1 cellular context compared by ENCODE assay signal in the genomic region with DNA sequence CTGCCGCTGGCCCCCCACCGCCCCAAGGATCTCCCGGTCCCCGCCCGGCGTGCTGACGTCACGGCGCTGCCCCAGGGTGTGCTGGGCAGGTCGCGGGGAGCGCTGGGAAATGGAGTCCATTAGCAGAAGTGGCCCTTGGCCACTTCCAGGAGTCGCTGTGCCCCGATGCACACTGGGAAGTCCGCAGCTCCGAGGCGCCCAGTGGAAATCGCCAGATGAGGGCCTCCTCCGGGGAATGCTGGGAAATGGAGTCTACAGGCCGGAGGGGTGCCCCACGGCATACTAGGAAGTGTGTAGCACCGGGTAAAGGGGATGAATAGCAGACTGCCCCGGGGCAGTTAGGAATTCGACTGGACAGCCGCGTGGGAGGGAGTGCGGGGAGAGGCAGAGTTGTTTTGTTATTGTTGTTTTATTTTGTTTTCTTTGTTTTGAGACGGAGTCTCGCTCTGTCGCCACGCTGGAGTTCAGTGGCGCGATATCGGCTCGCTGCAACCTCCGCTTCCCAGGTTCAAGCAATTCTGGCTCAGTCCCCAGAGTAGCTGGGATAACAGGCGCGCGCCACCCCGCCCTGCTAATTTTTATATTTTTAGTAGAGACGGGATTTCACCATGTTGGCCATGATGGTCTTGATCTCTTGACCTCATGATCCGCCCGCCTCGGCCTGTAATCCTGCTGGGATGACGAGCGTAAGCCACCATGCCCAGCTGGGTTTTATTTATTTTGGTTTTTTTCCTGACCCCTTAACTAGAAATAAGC.
TF ChIP-seq lines count a peak whose summit lies in the region.

A gene (minus strand): TSS at position 2 of the 756 bp plus-strand sequence. CDS start 94 bp downstream, outside the sequence.

TF ChIP-seq in HEK293, 187 proteins besides CTCF, POLR2A, EP300 and RAD21 (continued from another document and continues in another):
- TF ChIP-seq ZNF791 (tag by site-specific recombination; IDR thresholded peaks at IDR 0.05), result no peak
- TF ChIP-seq, protein P1, sequence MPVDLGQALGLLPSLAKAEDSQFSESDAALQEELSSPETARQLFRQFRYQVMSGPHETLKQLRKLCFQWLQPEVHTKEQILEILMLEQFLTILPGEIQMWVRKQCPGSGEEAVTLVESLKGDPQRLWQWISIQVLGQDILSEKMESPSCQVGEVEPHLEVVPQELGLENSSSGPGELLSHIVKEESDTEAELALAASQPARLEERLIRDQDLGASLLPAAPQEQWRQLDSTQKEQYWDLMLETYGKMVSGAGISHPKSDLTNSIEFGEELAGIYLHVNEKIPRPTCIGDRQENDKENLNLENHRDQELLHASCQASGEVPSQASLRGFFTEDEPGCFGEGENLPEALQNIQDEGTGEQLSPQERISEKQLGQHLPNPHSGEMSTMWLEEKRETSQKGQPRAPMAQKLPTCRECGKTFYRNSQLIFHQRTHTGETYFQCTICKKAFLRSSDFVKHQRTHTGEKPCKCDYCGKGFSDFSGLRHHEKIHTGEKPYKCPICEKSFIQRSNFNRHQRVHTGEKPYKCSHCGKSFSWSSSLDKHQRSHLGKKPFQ (tag by site-specific recombination; IDR thresholded peaks at IDR 0.05), result no peak
- no peak for TF ChIP-seq SCRT1 (tag by site-specific recombination; IDR thresholded peaks at IDR 0.05; ENCODE audit: borderline replicate concordance)
- no peak for TF ChIP-seq ZNF596 (tag by site-specific recombination; IDR thresholded peaks at IDR 0.05)
- TF ChIP-seq ZNF302 (tag by site-specific recombination; IDR thresholded peaks at IDR 0.05; ENCODE audit: low read depth), result no peak
- TF ChIP-seq, protein P2, sequence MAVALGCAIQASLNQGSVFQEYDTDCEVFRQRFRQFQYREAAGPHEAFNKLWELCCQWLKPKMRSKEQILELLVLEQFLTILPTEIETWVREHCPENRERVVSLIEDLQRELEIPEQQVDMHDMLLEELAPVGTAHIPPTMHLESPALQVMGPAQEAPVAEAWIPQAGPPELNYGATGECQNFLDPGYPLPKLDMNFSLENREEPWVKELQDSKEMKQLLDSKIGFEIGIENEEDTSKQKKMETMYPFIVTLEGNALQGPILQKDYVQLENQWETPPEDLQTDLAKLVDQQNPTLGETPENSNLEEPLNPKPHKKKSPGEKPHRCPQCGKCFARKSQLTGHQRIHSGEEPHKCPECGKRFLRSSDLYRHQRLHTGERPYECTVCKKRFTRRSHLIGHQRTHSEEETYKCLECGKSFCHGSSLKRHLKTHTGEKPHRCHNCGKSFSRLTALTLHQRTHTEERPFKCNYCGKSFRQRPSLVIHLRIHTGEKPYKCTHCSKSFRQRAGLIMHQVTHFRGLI (tag by site-specific recombination; IDR thresholded peaks at IDR 0.05), result no peak
- TF ChIP-seq, protein P3, sequence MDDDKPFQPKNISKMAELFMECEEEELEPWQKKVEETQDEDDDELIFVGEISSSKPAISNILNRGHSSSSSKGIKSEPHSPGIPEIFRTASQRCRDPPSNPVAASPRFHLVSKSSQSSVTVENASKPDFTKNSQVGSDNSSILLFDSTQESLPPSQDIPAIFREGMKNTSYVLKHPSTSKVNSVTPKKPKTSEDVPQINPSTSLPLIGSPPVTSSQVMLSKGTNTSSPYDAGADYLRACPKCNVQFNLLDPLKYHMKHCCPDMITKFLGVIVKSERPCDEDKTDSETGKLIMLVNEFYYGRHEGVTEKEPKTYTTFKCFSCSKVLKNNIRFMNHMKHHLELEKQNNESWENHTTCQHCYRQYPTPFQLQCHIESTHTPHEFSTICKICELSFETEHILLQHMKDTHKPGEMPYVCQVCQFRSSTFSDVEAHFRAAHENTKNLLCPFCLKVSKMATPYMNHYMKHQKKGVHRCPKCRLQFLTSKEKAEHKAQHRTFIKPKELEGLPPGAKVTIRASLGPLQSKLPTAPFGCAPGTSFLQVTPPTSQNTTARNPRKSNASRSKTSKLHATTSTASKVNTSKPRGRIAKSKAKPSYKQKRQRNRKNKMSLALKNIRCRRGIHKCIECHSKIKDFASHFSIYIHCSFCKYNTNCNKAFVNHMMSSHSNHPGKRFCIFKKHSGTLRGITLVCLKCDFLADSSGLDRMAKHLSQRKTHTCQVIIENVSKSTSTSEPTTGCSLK (tag by site-specific recombination; IDR thresholded peaks at IDR 0.05), result no peak
- TF ChIP-seq KLF9 (tag by site-specific recombination; IDR thresholded peaks at IDR 0.05; ENCODE audit: low read depth), result no peak
- TF ChIP-seq ZNF175 (tag by site-specific recombination; IDR thresholded peaks at IDR 0.05), result no peak
- TF ChIP-seq ZNF792 (tag by site-specific recombination; IDR thresholded peaks at IDR 0.05), result peak; percentile 74; the same call in 1 of the 2 replicates
- no peak for TF ChIP-seq KLF1 (tag by site-specific recombination; IDR thresholded peaks at IDR 0.05)
- TF ChIP-seq, protein P4, sequence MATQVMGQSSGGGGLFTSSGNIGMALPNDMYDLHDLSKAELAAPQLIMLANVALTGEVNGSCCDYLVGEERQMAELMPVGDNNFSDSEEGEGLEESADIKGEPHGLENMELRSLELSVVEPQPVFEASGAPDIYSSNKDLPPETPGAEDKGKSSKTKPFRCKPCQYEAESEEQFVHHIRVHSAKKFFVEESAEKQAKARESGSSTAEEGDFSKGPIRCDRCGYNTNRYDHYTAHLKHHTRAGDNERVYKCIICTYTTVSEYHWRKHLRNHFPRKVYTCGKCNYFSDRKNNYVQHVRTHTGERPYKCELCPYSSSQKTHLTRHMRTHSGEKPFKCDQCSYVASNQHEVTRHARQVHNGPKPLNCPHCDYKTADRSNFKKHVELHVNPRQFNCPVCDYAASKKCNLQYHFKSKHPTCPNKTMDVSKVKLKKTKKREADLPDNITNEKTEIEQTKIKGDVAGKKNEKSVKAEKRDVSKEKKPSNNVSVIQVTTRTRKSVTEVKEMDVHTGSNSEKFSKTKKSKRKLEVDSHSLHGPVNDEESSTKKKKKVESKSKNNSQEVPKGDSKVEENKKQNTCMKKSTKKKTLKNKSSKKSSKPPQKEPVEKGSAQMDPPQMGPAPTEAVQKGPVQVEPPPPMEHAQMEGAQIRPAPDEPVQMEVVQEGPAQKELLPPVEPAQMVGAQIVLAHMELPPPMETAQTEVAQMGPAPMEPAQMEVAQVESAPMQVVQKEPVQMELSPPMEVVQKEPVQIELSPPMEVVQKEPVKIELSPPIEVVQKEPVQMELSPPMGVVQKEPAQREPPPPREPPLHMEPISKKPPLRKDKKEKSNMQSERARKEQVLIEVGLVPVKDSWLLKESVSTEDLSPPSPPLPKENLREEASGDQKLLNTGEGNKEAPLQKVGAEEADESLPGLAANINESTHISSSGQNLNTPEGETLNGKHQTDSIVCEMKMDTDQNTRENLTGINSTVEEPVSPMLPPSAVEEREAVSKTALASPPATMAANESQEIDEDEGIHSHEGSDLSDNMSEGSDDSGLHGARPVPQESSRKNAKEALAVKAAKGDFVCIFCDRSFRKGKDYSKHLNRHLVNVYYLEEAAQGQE (tag by site-specific recombination; IDR thresholded peaks at IDR 0.05), result peak; percentile 52; the same call in 1 of the 2 replicates
- TF ChIP-seq, protein P5, sequence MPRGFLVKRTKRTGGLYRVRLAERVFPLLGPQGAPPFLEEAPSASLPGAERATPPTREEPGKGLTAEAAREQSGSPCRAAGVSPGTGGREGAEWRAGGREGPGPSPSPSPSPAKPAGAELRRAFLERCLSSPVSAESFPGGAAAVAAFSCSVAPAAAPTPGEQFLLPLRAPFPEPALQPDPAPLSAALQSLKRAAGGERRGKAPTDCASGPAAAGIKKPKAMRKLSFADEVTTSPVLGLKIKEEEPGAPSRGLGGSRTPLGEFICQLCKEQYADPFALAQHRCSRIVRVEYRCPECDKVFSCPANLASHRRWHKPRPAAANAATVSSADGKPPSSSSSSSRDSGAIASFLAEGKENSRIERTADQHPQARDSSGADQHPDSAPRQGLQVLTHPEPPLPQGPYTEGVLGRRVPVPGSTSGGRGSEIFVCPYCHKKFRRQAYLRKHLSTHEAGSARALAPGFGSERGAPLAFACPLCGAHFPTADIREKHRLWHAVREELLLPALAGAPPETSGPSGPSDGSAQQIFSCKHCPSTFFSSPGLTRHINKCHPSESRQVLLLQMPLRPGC (tag by site-specific recombination; IDR thresholded peaks at IDR 0.05), result 0 out of 2 replicates have a peak, but pooled peaks have one; percentile 30
- no peak for TF ChIP-seq ZNF830 (tag by site-specific recombination; IDR thresholded peaks at IDR 0.05; ENCODE audit: low read depth)
- no peak for TF ChIP-seq SETDB1 (IDR thresholded peaks at IDR 0.05; ENCODE audit: insufficient read length, low read length)
- no peak for TF ChIP-seq ZNF266 (tag by site-specific recombination; IDR thresholded peaks at IDR 0.05; ENCODE audit: low read depth)
- no peak for TF ChIP-seq ZNF19 (tag by site-specific recombination; IDR thresholded peaks at IDR 0.05; ENCODE audit: low read depth)
- TF ChIP-seq ZNF510 (tag by site-specific recombination; IDR thresholded peaks at IDR 0.05; ENCODE audit: insufficient replicate concordance), result no peak
- TF ChIP-seq, protein P6, sequence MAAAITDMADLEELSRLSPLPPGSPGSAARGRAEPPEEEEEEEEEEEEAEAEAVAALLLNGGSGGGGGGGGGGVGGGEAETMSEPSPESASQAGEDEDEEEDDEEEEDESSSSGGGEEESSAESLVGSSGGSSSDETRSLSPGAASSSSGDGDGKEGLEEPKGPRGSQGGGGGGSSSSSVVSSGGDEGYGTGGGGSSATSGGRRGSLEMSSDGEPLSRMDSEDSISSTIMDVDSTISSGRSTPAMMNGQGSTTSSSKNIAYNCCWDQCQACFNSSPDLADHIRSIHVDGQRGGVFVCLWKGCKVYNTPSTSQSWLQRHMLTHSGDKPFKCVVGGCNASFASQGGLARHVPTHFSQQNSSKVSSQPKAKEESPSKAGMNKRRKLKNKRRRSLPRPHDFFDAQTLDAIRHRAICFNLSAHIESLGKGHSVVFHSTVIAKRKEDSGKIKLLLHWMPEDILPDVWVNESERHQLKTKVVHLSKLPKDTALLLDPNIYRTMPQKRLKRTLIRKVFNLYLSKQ (tag by site-specific recombination; IDR thresholded peaks at IDR 0.05; ENCODE audit: borderline replicate concordance), result no peak
- TF ChIP-seq ZNF624 (tag by site-specific recombination; IDR thresholded peaks at IDR 0.05), result no peak
- TF ChIP-seq, protein P7, sequence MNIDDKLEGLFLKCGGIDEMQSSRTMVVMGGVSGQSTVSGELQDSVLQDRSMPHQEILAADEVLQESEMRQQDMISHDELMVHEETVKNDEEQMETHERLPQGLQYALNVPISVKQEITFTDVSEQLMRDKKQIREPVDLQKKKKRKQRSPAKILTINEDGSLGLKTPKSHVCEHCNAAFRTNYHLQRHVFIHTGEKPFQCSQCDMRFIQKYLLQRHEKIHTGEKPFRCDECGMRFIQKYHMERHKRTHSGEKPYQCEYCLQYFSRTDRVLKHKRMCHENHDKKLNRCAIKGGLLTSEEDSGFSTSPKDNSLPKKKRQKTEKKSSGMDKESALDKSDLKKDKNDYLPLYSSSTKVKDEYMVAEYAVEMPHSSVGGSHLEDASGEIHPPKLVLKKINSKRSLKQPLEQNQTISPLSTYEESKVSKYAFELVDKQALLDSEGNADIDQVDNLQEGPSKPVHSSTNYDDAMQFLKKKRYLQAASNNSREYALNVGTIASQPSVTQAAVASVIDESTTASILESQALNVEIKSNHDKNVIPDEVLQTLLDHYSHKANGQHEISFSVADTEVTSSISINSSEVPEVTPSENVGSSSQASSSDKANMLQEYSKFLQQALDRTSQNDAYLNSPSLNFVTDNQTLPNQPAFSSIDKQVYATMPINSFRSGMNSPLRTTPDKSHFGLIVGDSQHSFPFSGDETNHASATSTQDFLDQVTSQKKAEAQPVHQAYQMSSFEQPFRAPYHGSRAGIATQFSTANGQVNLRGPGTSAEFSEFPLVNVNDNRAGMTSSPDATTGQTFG (tag by site-specific recombination; IDR thresholded peaks at IDR 0.05; ENCODE audit: borderline replicate concordance), result no peak
- TF ChIP-seq ZSCAN23 (tag by site-specific recombination; IDR thresholded peaks at IDR 0.05), result no peak
- TF ChIP-seq ZNF292 (tag by site-specific recombination; IDR thresholded peaks at IDR 0.05; ENCODE audit: borderline replicate concordance, low read depth), result no peak
- peak; percentile 87 for TF ChIP-seq ZNF629 (tag by site-specific recombination; IDR thresholded peaks at IDR 0.05)
- peak; percentile 74 for TF ChIP-seq GLIS1 (tag by site-specific recombination; IDR thresholded peaks at IDR 0.05)
- TF ChIP-seq ZNF146 (tag by site-specific recombination; IDR thresholded peaks at IDR 0.05), result no peak
- 0 out of 2 replicates have a peak, but pooled peaks have one; percentile 38 for TF ChIP-seq GLI4 (tag by site-specific recombination; IDR thresholded peaks at IDR 0.05)
- TF ChIP-seq, protein P8, sequence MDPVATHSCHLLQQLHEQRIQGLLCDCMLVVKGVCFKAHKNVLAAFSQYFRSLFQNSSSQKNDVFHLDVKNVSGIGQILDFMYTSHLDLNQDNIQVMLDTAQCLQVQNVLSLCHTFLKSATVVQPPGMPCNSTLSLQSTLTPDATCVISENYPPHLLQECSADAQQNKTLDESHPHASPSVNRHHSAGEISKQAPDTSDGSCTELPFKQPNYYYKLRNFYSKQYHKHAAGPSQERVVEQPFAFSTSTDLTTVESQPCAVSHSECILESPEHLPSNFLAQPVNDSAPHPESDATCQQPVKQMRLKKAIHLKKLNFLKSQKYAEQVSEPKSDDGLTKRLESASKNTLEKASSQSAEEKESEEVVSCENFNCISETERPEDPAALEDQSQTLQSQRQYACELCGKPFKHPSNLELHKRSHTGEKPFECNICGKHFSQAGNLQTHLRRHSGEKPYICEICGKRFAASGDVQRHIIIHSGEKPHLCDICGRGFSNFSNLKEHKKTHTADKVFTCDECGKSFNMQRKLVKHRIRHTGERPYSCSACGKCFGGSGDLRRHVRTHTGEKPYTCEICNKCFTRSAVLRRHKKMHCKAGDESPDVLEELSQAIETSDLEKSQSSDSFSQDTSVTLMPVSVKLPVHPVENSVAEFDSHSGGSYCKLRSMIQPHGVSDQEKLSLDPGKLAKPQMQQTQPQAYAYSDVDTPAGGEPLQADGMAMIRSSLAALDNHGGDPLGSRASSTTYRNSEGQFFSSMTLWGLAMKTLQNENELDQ (tag by site-specific recombination; IDR thresholded peaks at IDR 0.05; ENCODE audit: low read depth), result no peak
- TF ChIP-seq ZNF785 (tag by site-specific recombination; IDR thresholded peaks at IDR 0.05), result peak; percentile 77; the same call in 1 of the 2 replicates
- TF ChIP-seq, protein P9, sequence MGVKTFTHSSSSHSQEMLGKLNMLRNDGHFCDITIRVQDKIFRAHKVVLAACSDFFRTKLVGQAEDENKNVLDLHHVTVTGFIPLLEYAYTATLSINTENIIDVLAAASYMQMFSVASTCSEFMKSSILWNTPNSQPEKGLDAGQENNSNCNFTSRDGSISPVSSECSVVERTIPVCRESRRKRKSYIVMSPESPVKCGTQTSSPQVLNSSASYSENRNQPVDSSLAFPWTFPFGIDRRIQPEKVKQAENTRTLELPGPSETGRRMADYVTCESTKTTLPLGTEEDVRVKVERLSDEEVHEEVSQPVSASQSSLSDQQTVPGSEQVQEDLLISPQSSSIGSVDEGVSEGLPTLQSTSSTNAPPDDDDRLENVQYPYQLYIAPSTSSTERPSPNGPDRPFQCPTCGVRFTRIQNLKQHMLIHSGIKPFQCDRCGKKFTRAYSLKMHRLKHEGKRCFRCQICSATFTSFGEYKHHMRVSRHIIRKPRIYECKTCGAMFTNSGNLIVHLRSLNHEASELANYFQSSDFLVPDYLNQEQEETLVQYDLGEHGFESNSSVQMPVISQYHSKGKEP (tag by site-specific recombination; IDR thresholded peaks at IDR 0.05), result no peak
- TF ChIP-seq ZNF248 (tag by site-specific recombination; IDR thresholded peaks at IDR 0.05), result no peak
- TF ChIP-seq ZNF324 (tag by site-specific recombination; IDR thresholded peaks at IDR 0.05), result no peak; the same call in 1 of the 2 replicates
- peak; percentile 95 for TF ChIP-seq ZBTB17 (tag by site-specific recombination; IDR thresholded peaks at IDR 0.05)
- no peak for TF ChIP-seq ZFP41 (tag by site-specific recombination; IDR thresholded peaks at IDR 0.05; ENCODE audit: borderline replicate concordance)
- TF ChIP-seq ZNF114 (tag by site-specific recombination; IDR thresholded peaks at IDR 0.05), result no peak
- no peak for TF ChIP-seq ZNF530 (tag by site-specific recombination; IDR thresholded peaks at IDR 0.05; ENCODE audit: low read depth)
